Comparison of ENCODE assay signal across 8 cellular contexts in genomic region chr7:99142727-99143521, GRCh38. TPM values are rescaled to one million over a fixed set of nuclear protein-coding genes. Genes with fewer than 3 reads are reported as not detected.
A peak's percentile ranks its signal among the peaks of the same experiment; 100 is the strongest.
DNase-seq lines count a peak whose midpoint lies in the region; ATAC-seq and TF ChIP-seq lines count a peak whose summit lies in the region.

No MANE protein-coding gene starts in this region.

- peaks cover 46 to 57% (median 56%) of the 10 kb centered on the region in 3 donors for H3K4me1 Mint-ChIP-seq in CD8-positive, alpha-beta memory T cell
- H3K4me1 Mint-ChIP-seq in activated CD4-positive, alpha-beta T cell treated with anti-CD3 and anti-CD28 coated beads, Interleukin-2, amount 10 ng/mL, durations not matched to agents 24 days and 14 days: peaks cover 35% of the 10 kb centered on the region

- H3K27ac ChIP-seq in CD8-positive, alpha-beta memory T cell (ENCODE audit: low read depth, low read length): peak overlapping the region; percentile 3
- H3K27ac ChIP-seq in colonic mucosa: peak overlapping the region; percentile 98

- H3K9me3 Mint-ChIP-seq in CD8-positive, alpha-beta memory T cell: no peaks in the 10 kb centered on the region
- H3K9me3 Mint-ChIP-seq in activated CD4-positive, alpha-beta T cell treated with anti-CD3 and anti-CD28 coated beads, Interleukin-2, amount 10 ng/mL, durations not matched to agents 24 days and 14 days: no peaks in the 10 kb centered on the region

- intact Hi-C loops in activated CD4-positive, alpha-beta T cell treated with anti-CD3 and anti-CD28 coated beads, Interleukin-2, amount 10 ng/mL, durations not matched to agents 24 days and 14 days (cut with micrococcal nuclease): loop anchor here (1.0 to 5.0 kb wide), 6 partner anchors 40 to 939 kb away; partner anchors contain the start of genes ARPC1A, TRRAP and ZNF3
- intact Hi-C loops in colonic mucosa (cut with DNase I) (loop anchor here (10.0 kb wide), 1 partner anchor 98 kb away; no protein-coding TSS in a partner anchor), left colon (cut with DNase I, micrococcal nuclease) (no loop called here)

- POLR2A ChIA-PET in CD8-positive, alpha-beta memory T cell (lab: Charles Lee): no interaction called here

- no peaks in the 10 kb centered on the region for H3K36me3 ChIP-seq in CD8-positive, alpha-beta memory T cell (ENCODE audit: insufficient read depth, low read length)
- no peaks in the 10 kb centered on the region for H3K36me3 ChIP-seq in colonic mucosa

- H3K4me3 ChIP-seq in CD8-positive, alpha-beta memory T cell (ENCODE audit: low read length): peak overlapping the region; percentile 36
- H3K4me3 ChIP-seq in colonic mucosa: peak overlapping the region; percentile 96

- H3K4me1 ChIP-seq in CD8-positive, alpha-beta memory T cell (ENCODE audit: insufficient read depth, low read length): peaks cover 21% of the 10 kb centered on the region
- H3K4me1 ChIP-seq in colonic mucosa: no peaks in the 10 kb centered on the region

- no peaks in the 10 kb centered on the region for H3K27me3 ChIP-seq in CD8-positive, alpha-beta memory T cell (ENCODE audit: insufficient read depth, low read length, poor library complexity, severe bottlenecking)
- no peaks in the 10 kb centered on the region for H3K27me3 ChIP-seq in colonic mucosa

- peak overlapping the region; percentile 79 to 93 (median 87) for H3K4me3 Mint-ChIP-seq in CD8-positive, alpha-beta memory T cell
- peak overlapping the region; percentile 87 for H3K4me3 Mint-ChIP-seq in activated CD4-positive, alpha-beta T cell treated with anti-CD3 and anti-CD28 coated beads, Interleukin-2, amount 10 ng/mL, durations not matched to agents 24 days and 14 days

- no peaks in the 10 kb centered on the region for H3K9me3 ChIP-seq in CD8-positive, alpha-beta memory T cell (ENCODE audit: low read length)
- H3K9me3 ChIP-seq in colonic mucosa: no peaks in the 10 kb centered on the region

- H3K27ac Mint-ChIP-seq in CD8-positive, alpha-beta memory T cell: peak overlapping the region; percentile 70 to 95 (median 89)
- peak overlapping the region; percentile 84 for H3K27ac Mint-ChIP-seq in activated CD4-positive, alpha-beta T cell treated with anti-CD3 and anti-CD28 coated beads, Interleukin-2, amount 10 ng/mL, durations not matched to agents 24 days and 14 days

- peak overlapping the region in 1 of 2 donors; percentile 58 for H3K9ac ChIP-seq in colonic mucosa (ENCODE audit: low read depth in 2 of 2, low read length in 2 of 2)

- no peak for TF ChIP-seq CTCF in colonic mucosa (IDR thresholded peaks at IDR 0.05)

- DNase-seq in CD8-positive, alpha-beta memory T cell: peak; percentile 82 to 92 (median 88)
- peak; percentile 59 for DNase-seq in NCI-H510A (lab: John Stamatoyannopoulos, UW)
- peak; percentile 94 for DNase-seq in activated CD4-positive, alpha-beta T cell treated with anti-CD3 and anti-CD28 coated beads, Interleukin-2, amount 10 ng/mL, durations not matched to agents 24 days and 14 days
- DNase-seq in colonic mucosa: peak; percentile 99
- DNase-seq in left colon: peak; percentile 97
- DNase-seq in stimulated activated CD4-positive, alpha-beta T cell treated with anti-CD3 and anti-CD28 coated beads, Interleukin-1b, Interleukin-23, amount 100 ng/mL, for 1 hour (ENCODE audit: low read depth in 2 of 2): peak; percentile 79 to 84

- peaks cover 0 to 5% (median 0%) of the 10 kb centered on the region in 3 donors for H3K36me3 Mint-ChIP-seq in CD8-positive, alpha-beta memory T cell
- H3K36me3 Mint-ChIP-seq in activated CD4-positive, alpha-beta T cell treated with anti-CD3 and anti-CD28 coated beads, Interleukin-2, amount 10 ng/mL, durations not matched to agents 24 days and 14 days (ENCODE audit: low read depth): peaks cover 2% of the 10 kb centered on the region

- peak; percentile 6 for ATAC-seq in HG02588 (IDR thresholded peaks at IDR 0.05; ENCODE audit: unreplicated experiment)
- peak; percentile 77 for ATAC-seq in left colon
- ATAC-seq in HG03039 (IDR thresholded peaks at IDR 0.05; ENCODE audit: unreplicated experiment): no peak

- CTCF ChIA-PET in CD8-positive, alpha-beta memory T cell (lab: Charles Lee): interaction anchor here (0.6 kb wide), 1 partner anchor 161 kb away, joined by 3 read pairs; no protein-coding TSS in a partner anchor

- peaks cover 0 to 7% of the 10 kb centered on the region in 2 donors for H3K27me3 Mint-ChIP-seq in CD8-positive, alpha-beta memory T cell
- H3K27me3 Mint-ChIP-seq in activated CD4-positive, alpha-beta T cell treated with anti-CD3 and anti-CD28 coated beads, Interleukin-2, amount 10 ng/mL, durations not matched to agents 24 days and 14 days: peaks cover 3% of the 10 kb centered on the region

RNA-seq across cellular contexts. Expression of gene SMURF1, which starts 1.0 kb away (rescaled TPM):
- 10 to 100 TPM; 14.8 to 14.9 TPM for total RNA-seq in CD8-positive, alpha-beta memory T cell
- 2.2 TPM for polyA plus RNA-seq in CD8-positive, alpha-beta memory T cell
- total RNA-seq in activated CD4-positive, alpha-beta T cell treated with anti-CD3 and anti-CD28 coated beads, Interleukin-2, amount 10 ng/mL, durations not matched to agents 24 days and 14 days: 12.5 and 13.1 TPM in 2 replicates
- total RNA-seq in colonic mucosa: 10 to 100 TPM; 26.8 to 35.5 TPM
- total RNA-seq in left colon: 10 to 100 TPM; 28.2 to 28.4 TPM

Comparison
In these comparisons a context has a peak if more than half of its experiments do, and no peak if none do; other contexts are left out.
1. intact Hi-C loops: an anchor here in activated CD4-positive, alpha-beta T cell treated with anti-CD3 and anti-CD28 coated beads, Interleukin-2, amount 10 ng/mL, durations not matched to agents 24 days and 14 days (1.0 to 5.0 kb wide) and colonic mucosa (10.0 kb wide); none called in left colon.